Comparison of ENCODE assay signal across 8 cellular contexts in genomic region chr2:85326406-85326945, GRCh38. TPM values are rescaled to one million over a fixed set of nuclear protein-coding genes. Genes with fewer than 3 reads are reported as not detected.
DNase-seq lines count a peak whose midpoint lies in the region; ATAC-seq, FAIRE-seq and TF ChIP-seq lines count a peak whose summit lies in the region.

No MANE protein-coding gene starts in this region.

- no peak for DNase-seq in A549 (ENCODE audit: low read depth in 1 of 2, low spot score in 1 of 2)
- peak in 4 of 5 donors; percentile 29 to 82 (median 32) for DNase-seq in T-helper 1 cell
- DNase-seq in brain microvascular endothelial cell: no peak
- no peak for DNase-seq in lung (ENCODE audit: low spot score)
- DNase-seq in testis: no peak

- CTCF ChIA-PET in A549 (lab: Yijun Ruan, JAX): interaction anchor here (0.9 to 2.3 kb wide), 3 partner anchors 14 to 26 kb away, joined by 4 to 9 read pairs (median 5); no protein-coding TSS in a partner anchor

- H3K4me1 ChIP-seq in A549 (peaks cover 33% of the 10 kb centered on the region), lung (ENCODE audit: control insufficient read depth in 2 of 2, insufficient read depth in 2 of 2, low read length in 2 of 2) (peaks cover 0 to 10% of the 10 kb centered on the region in 2 donors), testis (peaks cover 32% of the 10 kb centered on the region)

- no peak for TF ChIP-seq EP300 in A549 (IDR thresholded peaks at IDR 0.05)

- TF ChIP-seq RAD21 in A549 (conservative IDR thresholded peaks at IDR 0.05 in 1 of 2, IDR thresholded peaks at IDR 0.05 in 1 of 2): no peak

- intact Hi-C loops in testis (cut with DNase I; ENCODE audit: low total_unique reads): no loop called here

- H3K27me3 ChIP-seq in brain microvascular endothelial cell (replicated peaks) (no peaks in the 10 kb centered on the region), lung (ENCODE audit: control insufficient read depth, insufficient read depth) (no peaks in the 10 kb centered on the region), testis (no peaks in the 10 kb centered on the region)

- peak overlapping the region; percentile 65 for H3K4me3 ChIP-seq in A549
- peak overlapping the region; percentile 85 for H3K4me3 ChIP-seq in brain microvascular endothelial cell (ENCODE audit: low read depth, low read length)
- peak overlapping the region; percentile 80 for H3K4me3 ChIP-seq in lung
- peak overlapping the region; percentile 78 to 95 for H3K4me3 ChIP-seq in testis

- no peaks in the 10 kb centered on the region for H3K9me3 ChIP-seq in A549
- H3K9me3 ChIP-seq in lung (ENCODE audit: control insufficient read depth in 2 of 2, insufficient read depth in 1 of 2, low read length in 1 of 2): no peaks in the 10 kb centered on the region
- no peaks in the 10 kb centered on the region for H3K9me3 ChIP-seq in testis

- 76% methylated on average over 20 of the region's 20 CpGs for WGBS in A549 (ENCODE audit: missing lambda C conversion rate)
- WGBS in lung, 2 donors: 7 to 15% methylated on average over 20 of the region's 20 CpGs
- WGBS in testis, 2 donors: 9 to 30% methylated on average over 20 of the region's 20 CpGs

- peaks cover 38% of the 10 kb centered on the region for H3K36me3 ChIP-seq in brain microvascular endothelial cell (replicated peaks)
- peaks cover 11 to 21% of the 10 kb centered on the region in 2 donors for H3K36me3 ChIP-seq in lung (ENCODE audit: control insufficient read depth in 2 of 2, insufficient read depth in 2 of 2, low read length in 2 of 2)
- no peaks in the 10 kb centered on the region for H3K36me3 ChIP-seq in testis (ENCODE audit: low read depth, missing control alignments)

- in situ Hi-C loops in brain microvascular endothelial cell (cut with HindIII; ENCODE audit: low pct_ligation_motif_present, low sequenced_read_pairs): no loop called here

- H3K4me2 ChIP-seq in A549: peak overlapping the region; percentile 96

- POLR2A ChIA-PET in A549 (lab: Yijun Ruan, JAX): interaction anchor here (2.0 kb wide), 1 partner anchor 28 kb away, joined by 31 read pairs; the partner anchor contains the start of genes ELMOD3 and RETSAT

- no peak for ATAC-seq in A549
- peak; percentile 35 for ATAC-seq in GM18873 (IDR thresholded peaks at IDR 0.05; ENCODE audit: low FRiP score, unreplicated experiment)
- peak; percentile 35 for ATAC-seq in HG03342 (IDR thresholded peaks at IDR 0.05; ENCODE audit: unreplicated experiment)
- no peak for ATAC-seq in lung (ENCODE audit: insufficient read depth, low FRiP score)
- no peak for ATAC-seq in HG03439 (IDR thresholded peaks at IDR 0.05; ENCODE audit: unreplicated experiment)

- FAIRE-seq in A549 (lab: Jason Lieb, UNC): no peak

- H3K27ac ChIP-seq in A549 (peak overlapping the region; percentile 90 to 95; a peak in 5 of 6 replicates), brain microvascular endothelial cell (no peak overlapping the region), lung (ENCODE audit: low read depth in 1 of 2, low read length in 1 of 2) (peak overlapping the region; percentile 95 to 100), testis (peak overlapping the region; percentile 96 to 98)

- TF ChIP-seq CTCF in A549 (IDR thresholded peaks at IDR 0.05) (no peak), brain microvascular endothelial cell (IDR thresholded peaks at IDR 0.05; ENCODE audit: low read depth, low read length, missing control alignments) (no peak), lung (IDR thresholded peaks at IDR 0.05; ENCODE audit: control extremely low read depth, extremely low read depth) (no peak), testis (IDR thresholded peaks at IDR 0.05) (no peak)

- TF ChIP-seq POLR2A in A549 (IDR thresholded peaks at IDR 0.05; ENCODE audit: low read length): no peak
- TF ChIP-seq POLR2A in testis (IDR thresholded peaks at IDR 0.05): no peak

TF ChIP-seq in A549, 52 proteins besides CTCF, POLR2A, EP300 and RAD21:
- TF ChIP-seq MAFK (IDR thresholded peaks at IDR 0.05; ENCODE audit: partially characterized antibody) (no peak), ZFP36 (IDR thresholded peaks at IDR 0.05; ENCODE audit: borderline replicate concordance, partially characterized antibody) (no peak), KDM5A (IDR thresholded peaks at IDR 0.05) (no peak), FOSB (CRISPR knock-in tag; IDR thresholded peaks at IDR 0.05) (no peak), HES2 (IDR thresholded peaks at IDR 0.05) (no peak), ZNF302 (CRISPR knock-in tag; IDR thresholded peaks at IDR 0.05) (no peak), SMC3 (IDR thresholded peaks at IDR 0.05) (no peak), FOSL2 (IDR thresholded peaks at IDR 0.05) (no peak), FOSL2 (CRISPR knock-in tag; IDR thresholded peaks at IDR 0.05) (no peak), CEBPB (IDR thresholded peaks at IDR 0.05) (no peak), TFCP2L1 (CRISPR knock-in tag; IDR thresholded peaks at IDR 0.05) (no peak), CBX8 (IDR thresholded peaks at IDR 0.05) (no peak), E2F6 (IDR thresholded peaks at IDR 0.05; ENCODE audit: borderline replicate concordance, low read depth) (no peak), ZC3H11A (IDR thresholded peaks at IDR 0.05) (no peak)
- TF ChIP-seq, protein P1, sequence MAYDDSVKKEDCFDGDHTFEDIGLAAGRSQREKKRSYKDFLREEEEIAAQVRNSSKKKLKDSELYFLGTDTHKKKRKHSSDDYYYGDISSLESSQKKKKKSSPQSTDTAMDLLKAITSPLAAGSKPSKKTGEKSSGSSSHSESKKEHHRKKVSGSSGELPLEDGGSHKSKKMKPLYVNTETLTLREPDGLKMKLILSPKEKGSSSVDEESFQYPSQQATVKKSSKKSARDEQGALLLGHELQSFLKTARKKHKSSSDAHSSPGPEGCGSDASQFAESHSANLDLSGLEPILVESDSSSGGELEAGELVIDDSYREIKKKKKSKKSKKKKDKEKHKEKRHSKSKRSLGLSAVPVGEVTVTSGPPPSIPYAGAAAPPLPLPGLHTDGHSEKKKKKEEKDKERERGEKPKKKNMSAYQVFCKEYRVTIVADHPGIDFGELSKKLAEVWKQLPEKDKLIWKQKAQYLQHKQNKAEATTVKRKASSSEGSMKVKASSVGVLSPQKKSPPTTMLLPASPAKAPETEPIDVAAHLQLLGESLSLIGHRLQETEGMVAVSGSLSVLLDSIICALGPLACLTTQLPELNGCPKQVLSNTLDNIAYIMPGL (CRISPR knock-in tag; IDR thresholded peaks at IDR 0.05; ENCODE audit: borderline replicate concordance): no peak

RNA-seq across cellular contexts. Expression of gene TGOLN2, which starts 1.3 kb away (rescaled TPM):
- polyA plus RNA-seq in A549 (2011; rRNA removed): 159 and 177 TPM in 2 replicates
- 83.2 and 85.0 TPM in 2 replicates for polyA plus RNA-seq in A549 (2012; cell fraction: cytosol; rRNA removed)
- polyA plus RNA-seq in A549 (2012; cell fraction: nucleus; rRNA removed): 54.5 and 62.1 TPM in 2 replicates
- polyA plus RNA-seq in A549 (2017; fragmentation: RNase III; extraction: RNeasy Plus Mini Kit Qiagen cat#74134 plus additional on column Dnase treatment): 97.1 to 98.9 TPM (median 98.3 TPM) in 3 replicates
- 54.7 and 65.4 TPM in 2 replicates for polyA minus RNA-seq in A549 (2011; rRNA and poly(A)+ RNA removed)
- total RNA-seq in lung: 100 to 1,000 TPM in 1 of 2 donors, 10 to 100 TPM in 1; 81.7 to 145 TPM
- 10 to 100 TPM; 24.6 to 83.4 TPM for polyA plus RNA-seq in lung
- total RNA-seq in testis: 100 to 1,000 TPM; 115 to 143 TPM
- polyA plus RNA-seq in testis (ENCODE audit: insufficient read depth, low read depth, low replicate concordance): 80.6 TPM

RNA-seq across cellular contexts. Expression of gene RETSAT, which starts 27.9 kb away (rescaled TPM):
- polyA plus RNA-seq in A549 (2011; rRNA removed) (51.6 and 52.3 TPM in 2 replicates), A549 (2017; fragmentation: RNase III; extraction: RNeasy Plus Mini Kit Qiagen cat#74134 plus additional on column Dnase treatment) (40.8 to 43.3 TPM (median 42.3 TPM) in 3 replicates), lung (10 to 100 TPM; 24.6 to 25.1 TPM), testis (ENCODE audit: insufficient read depth, low read depth, low replicate concordance) (49.7 TPM)
- polyA plus RNA-seq in A549 (2012; cell fraction: cytosol; rRNA removed): 19.8 and 25.3 TPM in 2 replicates
- polyA plus RNA-seq in A549 (2012; cell fraction: nucleus; rRNA removed): 70.6 and 78.0 TPM in 2 replicates
- polyA minus RNA-seq in A549 (2011; rRNA and poly(A)+ RNA removed): 56.6 and 65.7 TPM in 2 replicates
- total RNA-seq in lung (10 to 100 TPM; 19.6 to 55.4 TPM), testis (10 to 100 TPM; 54.0 to 60.5 TPM)

RNA-seq across cellular contexts. Expression of gene ELMOD3, which starts 28.1 kb away (rescaled TPM):
- polyA plus RNA-seq in A549 (2011; rRNA removed) (29.9 and 31.9 TPM in 2 replicates), A549 (2017; fragmentation: RNase III; extraction: RNeasy Plus Mini Kit Qiagen cat#74134 plus additional on column Dnase treatment) (14.6 to 17.8 TPM (median 15.3 TPM) in 3 replicates), lung (10 to 100 TPM; 11.9 to 15.0 TPM), testis (ENCODE audit: insufficient read depth, low read depth, low replicate concordance) (26.2 TPM)
- 20.6 and 21.5 TPM in 2 replicates for polyA plus RNA-seq in A549 (2012; cell fraction: cytosol; rRNA removed)
- polyA plus RNA-seq in A549 (2012; cell fraction: nucleus; rRNA removed): 47.6 and 52.1 TPM in 2 replicates
- 25.7 and 29.4 TPM in 2 replicates for polyA minus RNA-seq in A549 (2011; rRNA and poly(A)+ RNA removed)
- total RNA-seq in lung (10 to 100 TPM; 14.4 to 26.5 TPM), testis (10 to 100 TPM; 38.4 to 51.6 TPM)

Comparison
In these comparisons a context has a peak if more than half of its experiments do, and no peak if none do; other contexts are left out.
1. ATAC-seq: peak in GM18873 (single experiment) and HG03342 (single experiment); none in A549 (0 of 2), lung (single experiment) and HG03439 (single experiment).
2. DNase-seq: peak in T-helper 1 cell (4 of 5); none in A549 (0 of 2), brain microvascular endothelial cell (single experiment), lung (single experiment) and testis (single experiment).
3. Peak in every context shown above with its lines, with median percentiles within 50 percentile points of each other: H3K4me3 ChIP-seq.